ENCODE assay signal across 16 cellular contexts in the genomic region with DNA sequence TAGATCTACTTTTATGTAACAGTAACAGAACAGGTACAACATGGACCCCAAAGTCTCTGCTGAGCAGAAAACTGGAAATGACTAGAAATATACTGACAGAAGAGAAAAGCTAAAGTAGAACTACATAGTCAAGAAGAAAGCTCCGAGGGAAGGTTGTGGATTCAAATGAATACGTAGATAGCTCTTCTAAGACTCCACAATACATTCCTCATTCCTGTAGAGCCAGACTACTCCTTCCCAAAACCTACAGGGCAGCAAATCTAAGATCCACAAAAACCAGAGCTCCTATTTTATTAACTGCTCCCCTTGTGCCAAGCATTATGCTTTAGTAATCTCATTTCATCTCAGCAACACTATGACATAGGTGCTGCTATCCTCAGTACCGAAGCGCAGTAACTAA. TPM values are rescaled to one million over a fixed set of nuclear protein-coding genes. Genes with fewer than 3 reads are reported as not detected.
DNase-seq lines count a peak whose midpoint lies in the region; ATAC-seq and TF ChIP-seq lines count a peak whose summit lies in the region.
"Had no signal": no experiment of that assay in that cellular context is flagged by ENCODE, and none has a peak within 500 bp of the region (broad histone marks: within the 10 kb centered on the region; RNA-seq: fewer than 3 reads in every experiment).

No MANE protein-coding gene starts in this region.

- no peak for TF ChIP-seq CTCF in SU-DHL-6 (IDR thresholded peaks at IDR 0.05; ENCODE audit: insufficient read depth, low read length, poor library complexity, severe bottlenecking)
- TF ChIP-seq CTCF in endothelial cell (IDR thresholded peaks at IDR 0.05; ENCODE audit: unreplicated experiment) = no peak

- no peak overlapping the region for H3K4me3 Mint-ChIP-seq in activated naive CD8-positive, alpha-beta T cell
- no peak overlapping the region for H3K4me3 Mint-ChIP-seq in activated naive CD8-positive, alpha-beta T cell treated with anti-CD3 and anti-CD28 coated beads, Interleukin-2, amount 50 U/mL, for 24 hours
- no peak overlapping the region for H3K4me3 Mint-ChIP-seq in endothelial cell (ENCODE audit: unreplicated experiment)
- no peak overlapping the region for H3K4me3 Mint-ChIP-seq in stimulated activated naive B cell treated with anti-CD40 and anti-IgM and Interleukin-4, amounts not matched to agents 10 μg/mL and 1 μg/mL and 100 μg/mL, for 72 hours

- H3K79me2 ChIP-seq in SU-DHL-6 (ENCODE audit: insufficient read depth, low read length) = peaks cover 96% of the 10 kb centered on the region

- DNase-seq in activated naive CD8-positive, alpha-beta T cell treated with anti-CD3 and anti-CD28 coated beads, Interleukin-2, amount 50 U/mL, for 24 hours = no peak
- DNase-seq in endothelial cell (ENCODE audit: low spot score) = no peak
- DNase-seq in stimulated activated naive B cell treated with anti-CD40 and anti-IgM and Interleukin-4, amounts not matched to agents 10 μg/mL and 1 μg/mL and 100 μg/mL, for 72 hours = no peak
- DNase-seq in NCI-H524 treated with DMSO at 0.1 percent for 48 hours (lab: John Stamatoyannopoulos, UW) = no peak
- no peak for DNase-seq in NOMO-1 (lab: John Stamatoyannopoulos, UW; ENCODE audit: unreplicated experiment in 2 of 2)
- DNase-seq: CD8-positive, alpha-beta T cell; MV-4-11; NCI-H1436; NCI-H2029 treated with DMSO at 0.1 percent for 48 hours; NCI-H510A treated with DMSO at 0.1 percent for 48 hours; RPMI8226 had no signal

- H3K27ac ChIP-seq in SU-DHL-6 (ENCODE audit: low read depth, low read length) = no peak overlapping the region

- H3K4me1 Mint-ChIP-seq in activated naive CD8-positive, alpha-beta T cell (ENCODE audit: low read depth) = peaks cover 63% of the 10 kb centered on the region
- peaks cover 72% of the 10 kb centered on the region for H3K4me1 Mint-ChIP-seq in activated naive CD8-positive, alpha-beta T cell treated with anti-CD3 and anti-CD28 coated beads, Interleukin-2, amount 50 U/mL, for 24 hours
- H3K4me1 Mint-ChIP-seq in endothelial cell (ENCODE audit: unreplicated experiment) = peaks cover 7% of the 10 kb centered on the region
- peaks cover 20 to 60% of the 10 kb centered on the region in 2 donors for H3K4me1 Mint-ChIP-seq in stimulated activated naive B cell treated with anti-CD40 and anti-IgM and Interleukin-4, amounts not matched to agents 10 μg/mL and 1 μg/mL and 100 μg/mL, for 72 hours

- H3K36me3 Mint-ChIP-seq in activated naive CD8-positive, alpha-beta T cell = no peaks in the 10 kb centered on the region
- peaks cover 14% of the 10 kb centered on the region for H3K36me3 Mint-ChIP-seq in activated naive CD8-positive, alpha-beta T cell treated with anti-CD3 and anti-CD28 coated beads, Interleukin-2, amount 50 U/mL, for 24 hours (ENCODE audit: low read depth)
- H3K36me3 Mint-ChIP-seq in endothelial cell (ENCODE audit: low read depth, unreplicated experiment) = peaks cover 5% of the 10 kb centered on the region
- peaks cover 12 to 16% of the 10 kb centered on the region in 2 donors for H3K36me3 Mint-ChIP-seq in stimulated activated naive B cell treated with anti-CD40 and anti-IgM and Interleukin-4, amounts not matched to agents 10 μg/mL and 1 μg/mL and 100 μg/mL, for 72 hours

- peaks cover 4% of the 10 kb centered on the region for H3K9me3 Mint-ChIP-seq in activated naive CD8-positive, alpha-beta T cell (ENCODE audit: low read depth)
- no peaks in the 10 kb centered on the region for H3K9me3 Mint-ChIP-seq in activated naive CD8-positive, alpha-beta T cell treated with anti-CD3 and anti-CD28 coated beads, Interleukin-2, amount 50 U/mL, for 24 hours
- H3K9me3 Mint-ChIP-seq in endothelial cell (ENCODE audit: unreplicated experiment) = no peaks in the 10 kb centered on the region
- peaks cover 0 to 2% of the 10 kb centered on the region in 2 donors for H3K9me3 Mint-ChIP-seq in stimulated activated naive B cell treated with anti-CD40 and anti-IgM and Interleukin-4, amounts not matched to agents 10 μg/mL and 1 μg/mL and 100 μg/mL, for 72 hours

- no peak overlapping the region for H2AFZ ChIP-seq in SU-DHL-6 (ENCODE audit: low read depth, low read length, severe bottlenecking)

- H3K9me3 ChIP-seq in SU-DHL-6 (ENCODE audit: insufficient read depth, low read length) = no peaks in the 10 kb centered on the region

- H3K27me3 Mint-ChIP-seq in activated naive CD8-positive, alpha-beta T cell = no peaks in the 10 kb centered on the region
- H3K27me3 Mint-ChIP-seq in activated naive CD8-positive, alpha-beta T cell treated with anti-CD3 and anti-CD28 coated beads, Interleukin-2, amount 50 U/mL, for 24 hours = no peaks in the 10 kb centered on the region
- H3K27me3 Mint-ChIP-seq in endothelial cell (ENCODE audit: unreplicated experiment) = no peaks in the 10 kb centered on the region
- H3K27me3 Mint-ChIP-seq in stimulated activated naive B cell treated with anti-CD40 and anti-IgM and Interleukin-4, amounts not matched to agents 10 μg/mL and 1 μg/mL and 100 μg/mL, for 72 hours = no peaks in the 10 kb centered on the region
- H3K27me3 Mint-ChIP-seq: IgD-negative memory B cell had no signal

- peak overlapping the region; percentile 14 for H3K4me2 ChIP-seq in SU-DHL-6 (ENCODE audit: low read depth, low read length, poor library complexity, severe bottlenecking)

- peak overlapping the region; percentile 74 for H3K27ac Mint-ChIP-seq in activated naive CD8-positive, alpha-beta T cell
- no peak overlapping the region for H3K27ac Mint-ChIP-seq in activated naive CD8-positive, alpha-beta T cell treated with anti-CD3 and anti-CD28 coated beads, Interleukin-2, amount 50 U/mL, for 24 hours
- peak overlapping the region; percentile 31 for H3K27ac Mint-ChIP-seq in endothelial cell (ENCODE audit: unreplicated experiment)
- peak overlapping the region; percentile 53 for H3K27ac Mint-ChIP-seq in stimulated activated naive B cell treated with anti-CD40 and anti-IgM and Interleukin-4, amounts not matched to agents 10 μg/mL and 1 μg/mL and 100 μg/mL, for 72 hours
- H3K27ac Mint-ChIP-seq: CD8-positive, alpha-beta T cell had no signal

- H3K9me2 ChIP-seq in SU-DHL-6 (replicated peaks; ENCODE audit: insufficient read depth, low read length) = no peaks in the 10 kb centered on the region

- ATAC-seq in activated naive CD8-positive, alpha-beta T cell treated with anti-CD3 and anti-CD28 coated beads, Interleukin-2, amount 50 U/mL, for 24 hours = no peak
- no peak for ATAC-seq in stimulated activated naive B cell treated with anti-CD40 and anti-IgM and Interleukin-4, amounts not matched to agents 10 μg/mL and 1 μg/mL and 100 μg/mL, for 72 hours (replicated peaks)
- ATAC-seq in GM21381 (IDR thresholded peaks at IDR 0.05; ENCODE audit: unreplicated experiment) = no peak
- ATAC-seq: CD8-positive, alpha-beta T cell; HCT116 had no signal

- no peak overlapping the region for H3K9ac ChIP-seq in SU-DHL-6 (ENCODE audit: low read length)

- peaks cover 12% of the 10 kb centered on the region for H3F3A ChIP-seq in SU-DHL-6 (ENCODE audit: insufficient read depth)

- H4K20me1 ChIP-seq in SU-DHL-6 (ENCODE audit: low read depth, low read length) = peaks cover 24% of the 10 kb centered on the region

- H3K27me3 ChIP-seq in SU-DHL-6 (ENCODE audit: low read length) = no peaks in the 10 kb centered on the region

- no peak overlapping the region for H3K4me3 ChIP-seq in SU-DHL-6 (ENCODE audit: insufficient read depth, low read length, poor library complexity, severe bottlenecking)

- peaks cover 6% of the 10 kb centered on the region; the same call in 1 of the 2 replicates for H3K36me3 ChIP-seq in SU-DHL-6 (ENCODE audit: low read length)

RNA-seq across cellular contexts. Expression of a gene that starts 35.2 kb away (rescaled TPM):
- 48.2 TPM for total RNA-seq in endothelial cell (ENCODE audit: unreplicated experiment)

RNA-seq across cellular contexts. Expression of a gene that starts 35.6 kb away (rescaled TPM):
- total RNA-seq in endothelial cell (ENCODE audit: unreplicated experiment) = 40.4 TPM
